Comparison of ENCODE assay signal across 8 cellular contexts in the genomic region with DNA sequence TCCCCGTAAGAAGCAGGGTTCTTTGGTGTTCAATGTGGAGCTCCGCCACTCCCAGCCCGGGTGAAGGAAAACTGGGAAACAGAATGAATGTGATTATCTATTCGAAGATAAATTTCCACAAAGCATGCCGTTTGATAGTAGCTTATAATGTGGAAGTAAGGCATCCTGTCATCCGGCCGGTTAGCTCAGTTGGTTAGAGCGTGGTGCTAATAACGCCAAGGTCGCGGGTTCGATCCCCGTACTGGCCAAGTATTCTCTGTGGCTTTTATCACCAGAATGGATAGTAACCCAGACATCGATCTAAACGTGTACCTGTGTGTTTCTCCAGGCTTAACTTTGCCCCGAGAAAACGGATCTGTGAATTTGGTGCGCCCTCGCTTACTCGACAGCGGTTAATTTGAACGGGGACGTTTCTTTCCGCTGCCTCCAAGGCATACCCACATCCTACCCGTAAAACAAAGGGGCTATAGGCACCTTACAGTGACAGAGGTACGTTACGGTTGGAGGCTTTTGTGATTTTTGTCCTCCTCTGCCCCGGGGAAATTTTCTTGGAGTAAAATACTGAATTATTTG.
DNase-seq lines count a peak whose midpoint lies in the region; ATAC-seq lines count a peak whose summit lies in the region.

No MANE protein-coding gene starts in this region.

- no peak overlapping the region for H4K5ac ChIP-seq in mesendoderm (ENCODE audit: low read length)

- H3K27me3 ChIP-seq in mesendoderm (ENCODE audit: insufficient read depth, low read length, poor library complexity), result no peaks in the 10 kb centered on the region

- WGBS in mesendoderm (ENCODE audit: extremely low coverage, insufficient coverage, low lambda C conversion rate), result no CpG with 5 or more reads among the region's 28 CpGs

- no peak overlapping the region for H2AK5ac ChIP-seq in mesendoderm (ENCODE audit: low read length)

- H3K23ac ChIP-seq in mesendoderm (ENCODE audit: low read length), result no peak overlapping the region

- no peak overlapping the region for H2BK5ac ChIP-seq in mesendoderm (ENCODE audit: low read length)

- peak overlapping the region; percentile 94 for H3K4me3 ChIP-seq in mesendoderm (ENCODE audit: low read length)

- H3K36me3 ChIP-seq in mesendoderm (ENCODE audit: control insufficient read depth, insufficient read depth, low read length), result no peaks in the 10 kb centered on the region

- no peak overlapping the region for H4K8ac ChIP-seq in mesendoderm (ENCODE audit: low read depth, low read length)

- H3K79me1 ChIP-seq in mesendoderm (ENCODE audit: low read length), result no peaks in the 10 kb centered on the region

- H3K4ac ChIP-seq in mesendoderm (ENCODE audit: low read depth, low read length), result no peak overlapping the region

- H3K79me2 ChIP-seq in mesendoderm (ENCODE audit: control insufficient read depth, insufficient read depth, low read length), result no peaks in the 10 kb centered on the region

- no peak overlapping the region for H3K27ac ChIP-seq in mesendoderm (ENCODE audit: low read depth, low read length)

- no peak overlapping the region for H2BK120ac ChIP-seq in mesendoderm (ENCODE audit: low read depth, low read length)

- peak; percentile 61 for ATAC-seq in GM19397 (IDR thresholded peaks at IDR 0.05; ENCODE audit: unreplicated experiment)
- ATAC-seq in HG03571 (IDR thresholded peaks at IDR 0.05; ENCODE audit: unreplicated experiment), result peak; percentile 42

- DNase-seq in Ammon's horn (ENCODE audit: low spot score), result peak; percentile 85
- peak; percentile 82 for DNase-seq in NCI-H774 (lab: John Stamatoyannopoulos, UW)
- DNase-seq in activated CD4-positive, alpha-beta T cell treated with anti-CD3 and anti-CD28 coated beads, Interleukin-2, amount 50 U/mL, for 4 hours, result peak; percentile 78 to 81
- DNase-seq in effector CD4-positive, alpha-beta T cell, result peak; percentile 78
- DNase-seq in mesendoderm, result peak; percentile 99
- peak; percentile 65 for DNase-seq in stimulated activated CD8-positive, alpha-beta memory T cell treated with anti-CD3 and anti-CD28 coated beads, Interleukin-12 subunit alpha, Interleukin-12 subunit beta, amount 100 ng/mL, for 4 hours (ENCODE audit: low read depth)

- peak overlapping the region; percentile 84 for H3K56ac ChIP-seq in mesendoderm (ENCODE audit: low read length)

- no peak overlapping the region for H2BK15ac ChIP-seq in mesendoderm (replicated peaks; ENCODE audit: low read depth)

- peak overlapping the region; percentile 84 for H3K9ac ChIP-seq in mesendoderm (ENCODE audit: low read length)

- peak overlapping the region; percentile 82 for H3K4me2 ChIP-seq in mesendoderm (ENCODE audit: low read length)

- H3K4me1 ChIP-seq in mesendoderm (ENCODE audit: control insufficient read depth, low read depth, low read length), result no peaks in the 10 kb centered on the region

- H3K18ac ChIP-seq in mesendoderm (ENCODE audit: low read length), result no peak overlapping the region
